Comparison of ENCODE assay signal across 15 cellular contexts in the genomic region with DNA sequence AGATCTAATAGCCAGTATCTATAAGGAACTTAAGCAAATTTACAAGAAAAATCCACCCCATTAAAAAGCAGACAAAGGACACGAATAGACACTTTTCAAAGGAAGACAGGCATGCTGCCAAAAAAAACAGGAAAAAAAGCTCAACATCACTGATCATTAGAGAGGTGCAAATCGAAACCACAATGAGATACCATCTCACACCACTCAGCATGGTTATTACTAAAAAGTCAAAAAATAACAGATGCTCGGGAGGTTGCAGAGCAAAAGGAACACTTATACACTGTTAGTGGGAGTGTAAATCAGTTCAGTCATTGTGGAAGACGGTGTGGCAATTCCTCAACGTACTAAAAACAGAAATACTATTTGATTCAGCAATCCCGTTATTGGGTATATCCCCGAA. TPM values are rescaled to one million over a fixed set of nuclear protein-coding genes. Genes with fewer than 3 reads are reported as not detected.
DNase-seq lines count a peak whose midpoint lies in the region; ATAC-seq and TF ChIP-seq lines count a peak whose summit lies in the region.
"Had no signal": no experiment of that assay in that cellular context is flagged by ENCODE, and none has a peak within 500 bp of the region (broad histone marks: within the 10 kb centered on the region; RNA-seq: fewer than 3 reads in every experiment).

No MANE protein-coding gene starts in this region.

- no peaks in the 10 kb centered on the region for H3K27me3 Mint-ChIP-seq in activated naive CD4-positive, alpha-beta T cell treated with anti-CD3 and anti-CD28 coated beads, Interleukin-2, amount 50 U/mL, for 24 hours
- no peaks in the 10 kb centered on the region for H3K27me3 Mint-ChIP-seq in progenitor cell of endocrine pancreas
- H3K27me3 Mint-ChIP-seq: activated CD4-positive, alpha-beta T cell treated with anti-CD3 and anti-CD28 coated beads for 36 hours had no signal

- peak overlapping the region; percentile 47 for H3K4me3 Mint-ChIP-seq in activated naive CD4-positive, alpha-beta T cell treated with anti-CD3 and anti-CD28 coated beads, Interleukin-2, amount 50 U/mL, for 24 hours
- peak overlapping the region; percentile 41 for H3K4me3 Mint-ChIP-seq in stimulated activated effector memory CD8-positive, alpha-beta T cell treated with anti-CD3 and anti-CD28 coated beads, Interleukin-12 subunit alpha, Interleukin-12 subunit beta, amount 100 ng/mL, for 72 hours
- no peak overlapping the region for H3K4me3 Mint-ChIP-seq in progenitor cell of endocrine pancreas (ENCODE audit: low read depth)
- H3K4me3 Mint-ChIP-seq: activated CD4-positive, alpha-beta T cell treated with anti-CD3 and anti-CD28 coated beads for 36 hours; nephron had no signal

- peak; percentile 42 for ATAC-seq in stimulated activated effector memory CD8-positive, alpha-beta T cell treated with anti-CD3 and anti-CD28 coated beads, Interleukin-12 subunit alpha, Interleukin-12 subunit beta, amount 100 ng/mL, for 72 hours
- ATAC-seq: activated CD4-positive, alpha-beta T cell treated with anti-CD3 and anti-CD28 coated beads for 36 hours; right lobe of liver had no signal

- H3K4me3 ChIP-seq in astrocyte of the spinal cord (ENCODE audit: low read depth, low read length): no peak overlapping the region
- H3K4me3 ChIP-seq: right lobe of liver, stomach had no signal

- peaks cover 45% of the 10 kb centered on the region for H3K4me1 Mint-ChIP-seq in activated naive CD4-positive, alpha-beta T cell treated with anti-CD3 and anti-CD28 coated beads, Interleukin-2, amount 50 U/mL, for 24 hours
- H3K4me1 Mint-ChIP-seq in stimulated activated effector memory CD8-positive, alpha-beta T cell treated with anti-CD3 and anti-CD28 coated beads, Interleukin-12 subunit alpha, Interleukin-12 subunit beta, amount 100 ng/mL, for 72 hours: peaks cover 55% of the 10 kb centered on the region
- H3K4me1 Mint-ChIP-seq in progenitor cell of endocrine pancreas (ENCODE audit: low read depth): peaks cover 2% of the 10 kb centered on the region
- H3K4me1 Mint-ChIP-seq: nephron had no signal

- peak overlapping the region; percentile 24 for H3K27ac Mint-ChIP-seq in activated naive CD4-positive, alpha-beta T cell treated with anti-CD3 and anti-CD28 coated beads, Interleukin-2, amount 50 U/mL, for 24 hours
- peak overlapping the region; percentile 22 for H3K27ac Mint-ChIP-seq in stimulated activated effector memory CD8-positive, alpha-beta T cell treated with anti-CD3 and anti-CD28 coated beads, Interleukin-12 subunit alpha, Interleukin-12 subunit beta, amount 100 ng/mL, for 72 hours
- no peak overlapping the region for H3K27ac Mint-ChIP-seq in progenitor cell of endocrine pancreas
- H3K27ac Mint-ChIP-seq: nephron had no signal

- in situ Hi-C loops in astrocyte of the spinal cord (cut with HindIII; ENCODE audit: low sequenced_read_pairs): no loop called here

- H3K9me3 Mint-ChIP-seq in activated naive CD4-positive, alpha-beta T cell treated with anti-CD3 and anti-CD28 coated beads, Interleukin-2, amount 50 U/mL, for 24 hours: no peaks in the 10 kb centered on the region
- H3K9me3 Mint-ChIP-seq in stimulated activated effector memory CD8-positive, alpha-beta T cell treated with anti-CD3 and anti-CD28 coated beads, Interleukin-12 subunit alpha, Interleukin-12 subunit beta, amount 100 ng/mL, for 72 hours: no peaks in the 10 kb centered on the region
- no peaks in the 10 kb centered on the region for H3K9me3 Mint-ChIP-seq in progenitor cell of endocrine pancreas (ENCODE audit: low read depth)
- H3K9me3 Mint-ChIP-seq: nephron had no signal

- TF ChIP-seq CTCF in astrocyte of the spinal cord (IDR thresholded peaks at IDR 0.05; ENCODE audit: low read depth, low read length): no peak
- no peak for TF ChIP-seq CTCF in progenitor cell of endocrine pancreas (IDR thresholded peaks at IDR 0.05; ENCODE audit: unreplicated experiment)

- DNase-seq in activated naive CD4-positive, alpha-beta T cell treated with anti-CD3 and anti-CD28 coated beads, Interleukin-2, amount 50 U/mL, for 16 hours: no peak
- DNase-seq in M059J (ENCODE audit: low read depth): peak; percentile 23
- peak; percentile 5 for DNase-seq in astrocyte of the spinal cord (ENCODE audit: low read depth, low spot score)
- DNase-seq in stimulated activated effector memory CD8-positive, alpha-beta T cell treated with anti-CD3 and anti-CD28 coated beads, Interleukin-12 subunit alpha, Interleukin-12 subunit beta, amount 100 ng/mL, for 72 hours (ENCODE audit: low spot score in 2 of 2): no peak
- DNase-seq in DMS114 treated with DMSO at 0.1 percent for 48 hours (lab: John Stamatoyannopoulos, UW; ENCODE audit: unreplicated experiment): no peak
- DNase-seq in progenitor cell of endocrine pancreas (ENCODE audit: low spot score, unreplicated experiment): no peak
- DNase-seq in KG1 (lab: John Stamatoyannopoulos, UW): no peak
- DNase-seq: activated CD4-positive, alpha-beta T cell treated with anti-CD3 and anti-CD28 coated beads for 36 hours; glutamatergic neuron; IMR-90; right lobe of liver; stomach had no signal

- peaks cover 25% of the 10 kb centered on the region for H3K36me3 Mint-ChIP-seq in activated naive CD4-positive, alpha-beta T cell treated with anti-CD3 and anti-CD28 coated beads, Interleukin-2, amount 50 U/mL, for 24 hours
- H3K36me3 Mint-ChIP-seq in stimulated activated effector memory CD8-positive, alpha-beta T cell treated with anti-CD3 and anti-CD28 coated beads, Interleukin-12 subunit alpha, Interleukin-12 subunit beta, amount 100 ng/mL, for 72 hours: peaks cover 48% of the 10 kb centered on the region
- H3K36me3 Mint-ChIP-seq in progenitor cell of endocrine pancreas (ENCODE audit: insufficient read depth): peaks cover 27% of the 10 kb centered on the region

RNA-seq across cellular contexts. Expression of gene STX8, which starts 9.6 kb away (rescaled TPM):
- 74.5 and 93.0 TPM in 2 replicates for total RNA-seq in M059J (2014; rRNA removed; shearing (Covaris generic))
- total RNA-seq in progenitor cell of endocrine pancreas: 63.4 and 67.1 TPM in 2 replicates

RNA-seq across cellular contexts. Expression of gene CFAP52, which starts 10.4 kb away (rescaled TPM):
- total RNA-seq in M059J (2014; rRNA removed; shearing (Covaris generic)): not detected in 2 replicates
- total RNA-seq in progenitor cell of endocrine pancreas: 0.19 TPM in 1 of 2 replicates, not detected in the other
- total RNA-seq: activated CD4-positive, alpha-beta T cell treated with anti-CD3 and anti-CD28 coated beads for 36 hours; IMR-90; OCI-LY7; right lobe of liver; stomach had no signal

Comparison
In these comparisons a context has a peak if more than half of its experiments do, and no peak if none do; other contexts are left out.
1. DNase-seq: peak in M059J (single experiment) and astrocyte of the spinal cord (single experiment); none in activated naive CD4-positive, alpha-beta T cell treated with anti-CD3 and anti-CD28 coated beads, Interleukin-2, amount 50 U/mL, for 16 hours (single experiment), stimulated activated effector memory CD8-positive, alpha-beta T cell treated with anti-CD3 and anti-CD28 coated beads, Interleukin-12 subunit alpha, Interleukin-12 subunit beta, amount 100 ng/mL, for 72 hours (0 of 2), DMS114 treated with DMSO at 0.1 percent for 48 hours (single experiment), progenitor cell of endocrine pancreas (single experiment) and KG1 (single experiment).